7 cellular contexts compared by ENCODE assay signal in the genomic region with DNA sequence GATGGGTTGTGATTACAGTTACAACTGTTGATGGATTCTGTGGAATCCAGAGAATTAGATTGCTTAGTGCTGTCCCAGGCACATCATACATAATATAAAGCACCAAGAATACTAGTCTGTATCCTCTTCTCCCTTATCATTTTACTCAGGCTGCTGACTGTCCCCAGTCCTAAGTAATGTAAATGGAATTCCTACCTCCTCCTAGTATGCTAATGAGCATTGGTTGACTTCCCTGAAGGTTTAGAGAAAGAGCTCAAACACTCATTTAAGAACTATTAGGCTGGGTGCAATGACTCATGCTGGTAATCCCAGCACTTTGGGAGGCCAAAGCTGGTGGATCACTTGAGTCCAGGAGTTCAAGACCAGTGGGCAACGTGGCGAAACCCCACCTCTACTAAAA. TPM values are rescaled to one million over a fixed set of nuclear protein-coding genes. Genes with fewer than 3 reads are reported as not detected.
DNase-seq lines count a peak whose midpoint lies in the region; ATAC-seq, FAIRE-seq and TF ChIP-seq lines count a peak whose summit lies in the region.
"Not testable (repeated sequence)": the region's sequence is repeated elsewhere in the genome, so short reads cannot be mapped to it uniquely, and the experiment has no call there.

No MANE protein-coding gene starts in this region.

- not testable (repeated sequence) for H4K8ac ChIP-seq in H1 (ENCODE audit: extremely low read depth, insufficient read depth, low read length)

- POLR2A ChIA-PET in WTC11 (lab: Charles Lee); H1 (lab: Charles Lee; ENCODE audit: partially characterized antibody): not testable (repeated sequence)

- H2AK5ac ChIP-seq in H1 (ENCODE audit: low read depth, low read length) = not testable (repeated sequence)

- ATAC-seq in GM23338 (peak; percentile 99), WTC11 (peak; percentile 99), foreskin keratinocyte (peak; percentile 81)

- not testable (repeated sequence) for H3K18ac ChIP-seq in H1 (ENCODE audit: extremely low read depth, low read length)

- CTCF ChIA-PET in WTC11 (lab: Charles Lee); H1 (lab: Charles Lee; ENCODE audit: partially characterized antibody): not testable (repeated sequence)

- not testable (repeated sequence) for H3F3A ChIP-seq in GM23338 (replicated peaks; ENCODE audit: low read depth)

- not testable (repeated sequence) for H3K27ac ChIP-seq in GM23338 (ENCODE audit: low read depth); H1 (ENCODE audit: low read depth, low read length); foreskin keratinocyte

- H4K91ac ChIP-seq in H1 (replicated peaks; ENCODE audit: insufficient read length, low read length) = not testable (repeated sequence)

- H3K9me2 ChIP-seq in GM23338 (ENCODE audit: insufficient read depth) = not testable (repeated sequence)

- not testable (repeated sequence) for TF ChIP-seq RAD21 in H1 (IDR thresholded peaks at IDR 0.05 in 1 of 2, conservative IDR thresholded peaks at IDR 0.05 in 1 of 2; ENCODE audit: low read depth in 2 of 2, low read length in 2 of 2)

- H2BK20ac ChIP-seq in H1 (ENCODE audit: low read length) = not testable (repeated sequence)

- H3K36me3 Mint-ChIP-seq in GM23338 (ENCODE audit: low read depth); HFFc6 (ENCODE audit: low read depth); WTC11: not testable (repeated sequence)

- H3K14ac ChIP-seq in H1 (ENCODE audit: insufficient read length) = not testable (repeated sequence)

- not testable (repeated sequence) for TF ChIP-seq CTCF in GM23338 (conservative IDR thresholded peaks at IDR 0.05; ENCODE audit: low read depth in 2 of 2); HFFc6 (IDR thresholded peaks at IDR 0.05); WTC11 (IDR thresholded peaks at IDR 0.05); H1 (IDR thresholded peaks at IDR 0.05; ENCODE audit: control extremely low read depth in 1 of 3, insufficient read depth in 1 of 3, low read depth in 1 of 3, low read length in 3 of 3); foreskin keratinocyte (conservative IDR thresholded peaks at IDR 0.05)

- not testable (repeated sequence) for H3K4ac ChIP-seq in H1 (replicated peaks; ENCODE audit: insufficient read length, low read depth, low read length)

- H2BK12ac ChIP-seq in H1 (ENCODE audit: low read depth, low read length) = not testable (repeated sequence)

- not testable (repeated sequence) for TF ChIP-seq POLR2A in GM12892 (IDR thresholded peaks at IDR 0.05; ENCODE audit: low read depth, low read length); H1 (IDR thresholded peaks at IDR 0.05; ENCODE audit: control extremely low read depth in 1 of 2, low read depth in 2 of 2, low read length in 2 of 2)

- H3K4me2 ChIP-seq in GM23338; H1 (ENCODE audit: insufficient read depth in 1 of 2, low read depth in 2 of 2, low read length in 2 of 2): not testable (repeated sequence)

- not testable (repeated sequence) for H2BK120ac ChIP-seq in H1 (replicated peaks; ENCODE audit: low read depth, low read length)

- H3K79me1 ChIP-seq in H1 (ENCODE audit: low read depth, low read length) = not testable (repeated sequence)

- H3K27me3 ChIP-seq in GM23338 (ENCODE audit: insufficient read depth); H1 (replicated peaks in 1 of 4; ENCODE audit: control insufficient read depth in 3 of 4, extremely low read depth in 1 of 4, insufficient read depth in 3 of 4, low read length in 3 of 4); foreskin keratinocyte: not testable (repeated sequence)

- not testable (repeated sequence) for H3K9me3 Mint-ChIP-seq in GM23338, HFFc6, WTC11

- not testable (repeated sequence) for H2BK5ac ChIP-seq in H1 (ENCODE audit: low read depth, low read length)

- not testable (repeated sequence) for TF ChIP-seq EP300 in H1 (IDR thresholded peaks at IDR 0.05; ENCODE audit: borderline replicate concordance in 1 of 2, low read depth in 2 of 2, low read length in 2 of 2)

- not testable (repeated sequence) for H3K23me2 ChIP-seq in H1 (ENCODE audit: low read depth, low read length)

- FAIRE-seq in GM12892 (lab: Jason Lieb, UNC) = peak; percentile 66
- peak; percentile 96 for FAIRE-seq in H1 (lab: Jason Lieb, UNC)
- peak; percentile 74 for FAIRE-seq in urothelium cell line (lab: Jason Lieb, UNC)

- not testable (repeated sequence) for H3K27me3 Mint-ChIP-seq in GM23338 (ENCODE audit: insufficient read depth, low read depth, poor library complexity); HFFc6 (ENCODE audit: insufficient read depth); WTC11 (ENCODE audit: low read depth)

- not testable (repeated sequence) for H3K4me1 ChIP-seq in GM23338 (ENCODE audit: insufficient read depth); H1 (replicated peaks in 1 of 4; ENCODE audit: control insufficient read depth in 3 of 4, insufficient read depth in 4 of 4, low read length in 3 of 4); foreskin keratinocyte

- not testable (repeated sequence) for DNase-seq in GM12892 (ENCODE audit: insufficient read length); GM23338 (ENCODE audit: low spot score); WTC11 (ENCODE audit: low spot score); H1 (ENCODE audit: low read depth in 1 of 2, low spot score in 2 of 2); foreskin keratinocyte; urothelium cell line (ENCODE audit: low spot score)
- DNase-seq in HFFc6 = peak; percentile 91

- WGBS in H1 (ENCODE audit: extremely low coverage in 1 of 2, insufficient coverage in 1 of 2, insufficient read length in 1 of 2, insufficient replicate concordance in 2 of 2, low coverage in 1 of 2, low lambda C conversion rate in 2 of 2, missing lambda C conversion rate in 1 of 2), 2 experiments = no CpG with 5 or more reads among the region's 2 CpGs

- H2AFZ ChIP-seq in GM23338; H1 (ENCODE audit: low read length): not testable (repeated sequence)

- not testable (repeated sequence) for H4K5ac ChIP-seq in H1 (ENCODE audit: insufficient read length, low read depth, low read length)

- H3K56ac ChIP-seq in H1 (replicated peaks; ENCODE audit: insufficient read length, low read depth, low read length) = not testable (repeated sequence)

- not testable (repeated sequence) for H3K23ac ChIP-seq in H1 (ENCODE audit: insufficient read length)

- H3K27ac Mint-ChIP-seq in GM23338, HFFc6, WTC11: not testable (repeated sequence)

- not testable (repeated sequence) for H2BK15ac ChIP-seq in H1 (ENCODE audit: low read length)

- H3K9ac ChIP-seq in H1 (replicated peaks in 1 of 4; ENCODE audit: extremely low read depth in 1 of 4, low read depth in 3 of 4, low read length in 3 of 4) = not testable (repeated sequence)

- not testable (repeated sequence) for H4K20me1 ChIP-seq in GM23338 (replicated peaks; ENCODE audit: insufficient read depth); H1 (replicated peaks in 1 of 2; ENCODE audit: control insufficient read depth in 1 of 2, insufficient read depth in 2 of 2, low read length in 2 of 2)

- not testable (repeated sequence) for H3K4me3 Mint-ChIP-seq in GM23338, HFFc6, WTC11

- not testable (repeated sequence) for H3K79me2 ChIP-seq in GM23338 (replicated peaks; ENCODE audit: insufficient read depth); H1 (ENCODE audit: control insufficient read depth in 1 of 2, insufficient read depth in 2 of 2, low read length in 2 of 2)

- H3K4me1 Mint-ChIP-seq in GM23338; HFFc6 (ENCODE audit: low read depth); WTC11: not testable (repeated sequence)

- H3K4me3 ChIP-seq in GM23338; H1 (ENCODE audit: extremely low read depth in 1 of 4, insufficient read depth in 2 of 4, low read depth in 3 of 4, low read length in 4 of 4): not testable (repeated sequence)

- H3K36me3 ChIP-seq in GM23338 (ENCODE audit: insufficient read depth); H1 (ENCODE audit: control insufficient read depth in 2 of 4, insufficient read depth in 4 of 4, low read length in 3 of 4): not testable (repeated sequence)

- not testable (repeated sequence) for H3K9me3 ChIP-seq in H1 (ENCODE audit: insufficient read depth in 2 of 2, low read depth in 1 of 2, low read length in 1 of 2)

RNA-seq across cellular contexts. Expression of a gene that starts 48.3 kb away (rescaled TPM):
- polyA plus RNA-seq in GM12892 (2012; ENCODE audit: missing spikeins) = 23.1 TPM
- 11.7 and 18.8 TPM in 2 replicates for total RNA-seq in GM23338 (2014; rRNA removed; shearing (Covaris generic))
- polyA plus RNA-seq in GM23338 (2016; fragmentation: Nextera tagmentation; extraction: Ambion mirVana) (31.8 and 39.3 TPM in 2 replicates), H1 (2011; rRNA removed) (4.8 and 5.4 TPM in 2 replicates), foreskin keratinocyte (8.5 and 12.2 TPM in 2 replicates)
- total RNA-seq in HFFc6 (2021; fragmentation: NEBNext Ultra II Directional; extraction: Animal tissue kit (Norgen Biotek cat#: 25700)) = 10 to 100 TPM in 5 of 6 experiments, 1 to 10 TPM in 1; 9.9 to 14.3 (median 12.1) TPM
- total RNA-seq in WTC11 (2021) (24.0 to 29.5 TPM (median 28.3 TPM) in 3 replicates), foreskin keratinocyte (6.5 and 11.3 TPM in 2 replicates)
- total RNA-seq in H1 (2021; fragmentation: NEBNext Ultra II Directional; extraction: Animal tissue kit (Norgen Biotek cat#: 25700)) = 18.7 and 21.6 TPM in 2 replicates
- polyA plus RNA-seq in H1 (2011; cell fraction: cytosol; rRNA removed) = 7.2 TPM
- polyA plus RNA-seq in H1 (2011; cell fraction: nucleus; rRNA removed) = 11.9 TPM
- 4.9 to 7.1 TPM (median 5.2 TPM) in 4 replicates for polyA plus RNA-seq in H1 (2012, experiment 1 of 2)
- polyA plus RNA-seq in H1 (2012, experiment 2 of 2) = 2.0 TPM
- 5.4 TPM for polyA plus RNA-seq in H1 (2013, experiment 1 of 2)
- polyA plus RNA-seq in H1 (2013, experiment 2 of 2) = 4.5 TPM
- polyA minus RNA-seq in H1 (2011; rRNA and poly(A)+ RNA removed) = 5.8 and 10.8 TPM in 2 replicates
- 8.1 TPM for polyA minus RNA-seq in H1 (2011; cell fraction: cytosol; rRNA and poly(A)+ RNA removed)
- 11.9 TPM for polyA minus RNA-seq in H1 (2011; cell fraction: nucleus; rRNA and poly(A)+ RNA removed)
